15 cellular contexts compared by ENCODE assay signal in genomic region chr2:160561551-160562280, GRCh38.
DNase-seq lines count a peak whose midpoint lies in the region; ATAC-seq, FAIRE-seq and TF ChIP-seq lines count a peak whose summit lies in the region.
"Had no signal": no experiment of that assay in that cellular context is flagged by ENCODE, and none has a peak within 500 bp of the region (broad histone marks: within the 10 kb centered on the region; RNA-seq: fewer than 3 reads in every experiment).

No MANE protein-coding gene starts in this region.

- ATAC-seq in mucosa of descending colon, result no peak

- DNase-seq in H54 (ENCODE audit: insufficient read length, low spot score) (no peak), RCC 7860 (ENCODE audit: low spot score) (peak; percentile 94), fibroblast of lung (ENCODE audit: low read depth in 2 of 2) (peak; percentile 81 to 82), skeletal muscle cell (ENCODE audit: low read depth) (peak; percentile 67), mucosa of descending colon (no peak), DMS79 treated with DMSO at 0.1 percent for 48 hours (lab: John Stamatoyannopoulos, UW) (no peak)
- no peak for DNase-seq in activated T-cell treated with anti-CD3 and anti-CD28 coated beads, Interleukin-2, amount 50 U/mL, for 1 hour
- DNase-seq: DMS153, kidney glomerular epithelial cell, NCI-H446, ovary, substantia nigra, T-helper 1 cell had no signal

- H3K27me3 ChIP-seq in fibroblast of lung (ENCODE audit: control insufficient read depth, insufficient read depth, low read length), result no peaks in the 10 kb centered on the region
- H3K27me3 ChIP-seq: ovary had no signal

- H3K9me3 ChIP-seq in fibroblast of lung (ENCODE audit: control insufficient read depth, insufficient read depth, low read depth, low read length) (no peaks in the 10 kb centered on the region), mucosa of descending colon (no peaks in the 10 kb centered on the region)
- H3K9me3 ChIP-seq: ovary had no signal

- no peak overlapping the region for H3K27ac ChIP-seq in fibroblast of lung (ENCODE audit: insufficient read depth, low read length)
- H3K27ac ChIP-seq: KMS-11, ovary had no signal

- H3K79me2 ChIP-seq in fibroblast of lung (ENCODE audit: control insufficient read depth, insufficient read depth, low read length), result no peaks in the 10 kb centered on the region

- FAIRE-seq in H54 (lab: Jason Lieb, UNC) (peak; percentile 84), RCC 7860 (lab: Jason Lieb, UNC) (peak; percentile 96)
- FAIRE-seq: endothelial cell of umbilical vein had no signal

- H3K4me2 ChIP-seq in fibroblast of lung (ENCODE audit: extremely low read depth, insufficient read depth, low read length), result no peak overlapping the region
- H3K4me2 ChIP-seq: KMS-11 had no signal

- H3K36me3 ChIP-seq in fibroblast of lung (ENCODE audit: control insufficient read depth, insufficient read depth, low read length) (no peaks in the 10 kb centered on the region), mucosa of descending colon (ENCODE audit: low read depth) (no peaks in the 10 kb centered on the region)
- H3K36me3 ChIP-seq: ovary had no signal

- TF ChIP-seq CTCF in fibroblast of lung (conservative IDR thresholded peaks at IDR 0.05 in 1 of 2, IDR thresholded peaks at IDR 0.05 in 1 of 2; ENCODE audit: low read depth in 1 of 2, low read length in 2 of 2), result no peak
- TF ChIP-seq CTCF in mucosa of descending colon (IDR thresholded peaks at IDR 0.05), result no peak

- no peak overlapping the region for H2AFZ ChIP-seq in fibroblast of lung (ENCODE audit: low read length)

- H3K4me1 ChIP-seq in fibroblast of lung (ENCODE audit: control insufficient read depth, extremely low read depth, insufficient read depth, low read length) (no peaks in the 10 kb centered on the region), mucosa of descending colon (ENCODE audit: low read depth) (no peaks in the 10 kb centered on the region)

- no peak overlapping the region for H3K9ac ChIP-seq in fibroblast of lung (ENCODE audit: insufficient read depth, low read length)
- H3K9ac ChIP-seq: KMS-11 had no signal

- no peak for TF ChIP-seq POLR2A in H54 (IDR thresholded peaks at IDR 0.05; ENCODE audit: low read depth, low read length)

- intact Hi-C loops in mucosa of descending colon (cut with DNase I, micrococcal nuclease), result no loop called here

- no peaks in the 10 kb centered on the region for H4K20me1 ChIP-seq in fibroblast of lung (ENCODE audit: control insufficient read depth, extremely low read depth, insufficient read depth, low read length)

- H3K4me3 ChIP-seq in fibroblast of lung (replicated peaks in 1 of 4; ENCODE audit: control extremely low read depth in 1 of 4, insufficient read depth in 1 of 4, low read depth in 3 of 4, low read length in 4 of 4) (no peak overlapping the region), skeletal muscle cell (ENCODE audit: low read depth, low read length) (no peak overlapping the region), mucosa of descending colon (no peak overlapping the region)
- H3K4me3 ChIP-seq: ovary had no signal

Comparison
In these comparisons a context has a peak if more than half of its experiments do, and no peak if none do; other contexts are left out.
1. DNase-seq: peak in RCC 7860 (single experiment), fibroblast of lung (2 of 2) and skeletal muscle cell (single experiment); none in H54 (single experiment), mucosa of descending colon (0 of 3), DMS79 treated with DMSO at 0.1 percent for 48 hours (single experiment) and activated T-cell treated with anti-CD3 and anti-CD28 coated beads, Interleukin-2, amount 50 U/mL, for 1 hour (single experiment).